Comparison of ENCODE assay signal across 8 cellular contexts in the genomic region with DNA sequence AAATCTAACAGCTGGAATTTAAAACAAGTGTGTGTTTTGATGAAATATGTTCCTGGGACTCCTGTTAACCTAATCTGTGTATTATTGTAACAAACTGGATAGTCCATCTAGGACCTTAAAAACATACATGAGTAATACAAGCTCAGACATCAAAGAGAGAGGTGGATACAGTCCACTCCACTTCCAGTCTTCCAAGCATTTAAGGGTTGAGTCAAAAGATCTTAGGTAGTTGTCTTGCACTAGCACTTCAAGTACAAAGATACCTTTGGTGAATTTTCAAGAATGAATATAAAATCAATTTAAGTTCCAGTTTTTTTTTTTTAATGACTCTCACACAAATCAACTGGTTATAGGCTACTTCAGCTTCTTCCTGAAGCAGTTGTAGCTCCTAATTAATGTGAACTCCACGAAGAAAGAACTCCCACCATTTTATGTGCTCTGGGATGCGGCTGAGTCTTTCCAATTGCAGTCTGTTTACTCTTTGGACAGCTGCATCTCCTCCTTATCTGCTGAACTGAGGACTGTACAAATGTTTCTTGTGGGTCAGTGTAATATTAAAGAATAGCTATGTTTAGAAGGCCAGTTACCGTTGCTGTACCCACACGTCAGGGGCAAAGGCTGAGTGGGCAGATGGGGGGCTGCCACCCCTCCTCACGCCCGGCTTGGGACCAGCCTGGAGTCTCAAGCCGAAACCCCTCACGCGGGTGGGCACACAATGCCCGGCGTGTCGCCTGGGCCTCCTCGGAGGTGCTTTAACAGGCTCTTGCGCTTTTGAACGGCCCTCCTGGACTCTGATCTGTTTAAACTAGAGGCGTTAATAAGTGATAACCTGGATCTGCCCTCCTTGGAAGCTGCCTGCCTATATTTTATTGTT. TPM values are rescaled to one million over a fixed set of nuclear protein-coding genes. Genes with fewer than 3 reads are reported as not detected.
DNase-seq lines count a peak whose midpoint lies in the region; ATAC-seq and TF ChIP-seq lines count a peak whose summit lies in the region.

No MANE protein-coding gene starts in this region.

- H3K4me2 ChIP-seq in OCI-LY1 (ENCODE audit: low read length): peak overlapping the region; percentile 81

- H3K27me3 ChIP-seq in breast epithelium: peaks cover 28 to 100% of the 10 kb centered on the region in 2 donors
- no peaks in the 10 kb centered on the region for H3K27me3 ChIP-seq in OCI-LY1 (ENCODE audit: insufficient read depth, low read length)
- peaks cover 100% of the 10 kb centered on the region for H3K27me3 ChIP-seq in gastroesophageal sphincter

- ATAC-seq in stimulated activated naive CD8-positive, alpha-beta T cell treated with anti-CD3 and anti-CD28 coated beads, Interleukin-15, amount 100 ng/mL, for 72 hours: no peak
- no peak for ATAC-seq in gastroesophageal sphincter

- H3K4me1 ChIP-seq in breast epithelium: peaks cover 9 to 13% of the 10 kb centered on the region in 2 donors
- peaks cover 42% of the 10 kb centered on the region for H3K4me1 ChIP-seq in OCI-LY1 (ENCODE audit: insufficient read depth, low read length, severe bottlenecking)
- H3K4me1 ChIP-seq in gastroesophageal sphincter: peaks cover 0 to 50% (median 39%) of the 10 kb centered on the region in 3 donors

- intact Hi-C loops in MCF 10A (cut with micrococcal nuclease) (no loop called here), breast epithelium (cut with DNase I; ENCODE audit: low total_unique reads) (no loop called here)

- no peak overlapping the region for H3K27ac Mint-ChIP-seq in MCF 10A (ENCODE audit: low read depth, unreplicated experiment)
- H3K27ac Mint-ChIP-seq in stimulated activated naive CD8-positive, alpha-beta T cell treated with anti-CD3 and anti-CD28 coated beads, Interleukin-15, amount 100 ng/mL, for 72 hours: no peak overlapping the region

- H3K36me3 ChIP-seq in breast epithelium (no peaks in the 10 kb centered on the region), OCI-LY1 (ENCODE audit: insufficient read depth, low read length) (no peaks in the 10 kb centered on the region), gastroesophageal sphincter (no peaks in the 10 kb centered on the region)

- no peak overlapping the region for H2AFZ ChIP-seq in OCI-LY1 (ENCODE audit: low read length)

- no TSS peak for BruUV-seq in MCF 10A (replicated peaks; lab: Mats Ljungman, UMichigan)

- no peaks in the 10 kb centered on the region for H3K36me3 Mint-ChIP-seq in MCF 10A (ENCODE audit: insufficient read depth, unreplicated experiment)

- CTCF ChIA-PET in MCF 10A (lab: Yijun Ruan, JAX): interaction anchor here (1.0 to 1.2 kb wide), 3 partner anchors 42 to 272 kb away, joined by 3 to 7 read pairs (median 4); no protein-coding TSS in a partner anchor

- H3K27me3 Mint-ChIP-seq in MCF 10A (ENCODE audit: insufficient read depth, unreplicated experiment): peaks cover 54% of the 10 kb centered on the region
- H3K27me3 Mint-ChIP-seq in stimulated activated naive CD8-positive, alpha-beta T cell treated with anti-CD3 and anti-CD28 coated beads, Interleukin-15, amount 100 ng/mL, for 72 hours: peaks cover 81% of the 10 kb centered on the region

- TF ChIP-seq CTCF in MCF 10A (IDR thresholded peaks at IDR 0.05; ENCODE audit: unreplicated experiment) (no peak), breast epithelium (IDR thresholded peaks at IDR 0.05) (no peak), OCI-LY1 (IDR thresholded peaks at IDR 0.05; ENCODE audit: low read length) (no peak), gastroesophageal sphincter (IDR thresholded peaks at IDR 0.05) (no peak)

- H4K20me1 ChIP-seq in OCI-LY1 (ENCODE audit: insufficient read depth, low read length): no peaks in the 10 kb centered on the region

- peak overlapping the region; percentile 98 for H3K9ac ChIP-seq in OCI-LY1 (ENCODE audit: low read length)

- peak overlapping the region; percentile 64 for H3K4me3 Mint-ChIP-seq in MCF 10A (ENCODE audit: unreplicated experiment)
- H3K4me3 Mint-ChIP-seq in stimulated activated naive CD8-positive, alpha-beta T cell treated with anti-CD3 and anti-CD28 coated beads, Interleukin-15, amount 100 ng/mL, for 72 hours: peak overlapping the region; percentile 84 to 86

- TF ChIP-seq EP300 in gastroesophageal sphincter (IDR thresholded peaks at IDR 0.05): no peak

- H3K4me3 ChIP-seq in breast epithelium: no peak overlapping the region
- H3K4me3 ChIP-seq in OCI-LY1 (ENCODE audit: low read depth, low read length, poor library complexity, severe bottlenecking): peak overlapping the region; percentile 86
- H3K4me3 ChIP-seq in gastroesophageal sphincter: peak overlapping the region in 1 of 2 donors; percentile 33

- peaks cover 16% of the 10 kb centered on the region for H3F3A ChIP-seq in OCI-LY1 (ENCODE audit: insufficient read depth, low read length)

- WGBS in gastroesophageal sphincter (ENCODE audit: low coverage in 1 of 2), 2 donors: 22 to 52% methylated on average over 2 to 8 of the region's 16 CpGs

- POLR2A ChIA-PET in MCF 10A (lab: Yijun Ruan, JAX): interaction anchor here (0.6 to 2.3 kb wide), 11 partner anchors 9 to 368 kb away, joined by 3 to 14 read pairs (median 3); partner anchors contain the start of gene KLHL7

- TF ChIP-seq POLR2A in breast epithelium (IDR thresholded peaks at IDR 0.05) (no peak), erythroblast (IDR thresholded peaks at IDR 0.05; ENCODE audit: low read length) (no peak), gastroesophageal sphincter (IDR thresholded peaks at IDR 0.05) (no peak)

- peaks cover 6% of the 10 kb centered on the region for H3K4me1 Mint-ChIP-seq in MCF 10A (ENCODE audit: insufficient read depth, unreplicated experiment)
- peaks cover 47% of the 10 kb centered on the region for H3K4me1 Mint-ChIP-seq in stimulated activated naive CD8-positive, alpha-beta T cell treated with anti-CD3 and anti-CD28 coated beads, Interleukin-15, amount 100 ng/mL, for 72 hours

- H3K9me2 ChIP-seq in OCI-LY1 (ENCODE audit: low read depth, low read length): no peaks in the 10 kb centered on the region

- peaks cover 0 to 6% of the 10 kb centered on the region in 2 donors for H3K9me3 ChIP-seq in breast epithelium
- no peaks in the 10 kb centered on the region for H3K9me3 ChIP-seq in OCI-LY1 (ENCODE audit: low read length)
- peaks cover 0 to 4% (median 0%) of the 10 kb centered on the region in 3 donors for H3K9me3 ChIP-seq in gastroesophageal sphincter

- DNase-seq in MCF 10A (ENCODE audit: unreplicated experiment): no peak
- DNase-seq in breast epithelium (ENCODE audit: low spot score in 2 of 2): no peak
- DNase-seq in erythroblast (lab: John Stamatoyannopoulos, UW): peak; percentile 73 to 84
- DNase-seq in stimulated activated naive CD8-positive, alpha-beta T cell treated with anti-CD3 and anti-CD28 coated beads, Interleukin-15, amount 100 ng/mL, for 72 hours: no peak
- DNase-seq in mucosa of gallbladder (ENCODE audit: low spot score): no peak
- no peak for DNase-seq in NOMO-1 treated with DMSO at 0.1 percent for 48 hours (lab: John Stamatoyannopoulos, UW; ENCODE audit: unreplicated experiment)

- H3K9me3 Mint-ChIP-seq in MCF 10A (ENCODE audit: unreplicated experiment): no peaks in the 10 kb centered on the region
- no peaks in the 10 kb centered on the region for H3K9me3 Mint-ChIP-seq in stimulated activated naive CD8-positive, alpha-beta T cell treated with anti-CD3 and anti-CD28 coated beads, Interleukin-15, amount 100 ng/mL, for 72 hours

- H3K27ac ChIP-seq in breast epithelium: no peak overlapping the region
- H3K27ac ChIP-seq in OCI-LY1 (ENCODE audit: low read depth, low read length, poor library complexity, severe bottlenecking): peak overlapping the region; percentile 99
- H3K27ac ChIP-seq in gastroesophageal sphincter: no peak overlapping the region

- peaks cover 46% of the 10 kb centered on the region for H3K79me2 ChIP-seq in OCI-LY1 (ENCODE audit: insufficient read depth, low read length)

RNA-seq across cellular contexts. Expression of gene IGF2BP3, which starts 2.9 kb away (rescaled TPM):
- total RNA-seq in MCF 10A (2022) (27.0 and 29.8 TPM in 2 replicates), breast epithelium (1 to 10 TPM in 1 of 3 donors, under 1 TPM in 1, not detected in 1; 0.59 to 3.5 TPM), mucosa of gallbladder (0.66 TPM), gastroesophageal sphincter (under 1 TPM in 2 of 4 donors, not detected in 2; 0.13 to 0.35 TPM)

RNA-seq across cellular contexts. Expression of gene TRA2A, which starts 58.6 kb away (rescaled TPM):
- total RNA-seq in MCF 10A (2022) (92.9 and 113 TPM in 2 replicates), breast epithelium (10 to 100 TPM; 40.3 to 72.9 (median 46.2) TPM), mucosa of gallbladder (57.1 TPM), gastroesophageal sphincter (10 to 100 TPM; 12.6 to 50.0 (median 27.1) TPM)

Comparison
In these comparisons a context has a peak if more than half of its experiments do, and no peak if none do; other contexts are left out.
1. DNase-seq: peak in erythroblast (2 of 2); none in MCF 10A (single experiment), breast epithelium (0 of 2), stimulated activated naive CD8-positive, alpha-beta T cell treated with anti-CD3 and anti-CD28 coated beads, Interleukin-15, amount 100 ng/mL, for 72 hours (0 of 2), mucosa of gallbladder (single experiment) and NOMO-1 treated with DMSO at 0.1 percent for 48 hours (single experiment).